Comparison of ENCODE assay signal across 8 cellular contexts in the genomic region with DNA sequence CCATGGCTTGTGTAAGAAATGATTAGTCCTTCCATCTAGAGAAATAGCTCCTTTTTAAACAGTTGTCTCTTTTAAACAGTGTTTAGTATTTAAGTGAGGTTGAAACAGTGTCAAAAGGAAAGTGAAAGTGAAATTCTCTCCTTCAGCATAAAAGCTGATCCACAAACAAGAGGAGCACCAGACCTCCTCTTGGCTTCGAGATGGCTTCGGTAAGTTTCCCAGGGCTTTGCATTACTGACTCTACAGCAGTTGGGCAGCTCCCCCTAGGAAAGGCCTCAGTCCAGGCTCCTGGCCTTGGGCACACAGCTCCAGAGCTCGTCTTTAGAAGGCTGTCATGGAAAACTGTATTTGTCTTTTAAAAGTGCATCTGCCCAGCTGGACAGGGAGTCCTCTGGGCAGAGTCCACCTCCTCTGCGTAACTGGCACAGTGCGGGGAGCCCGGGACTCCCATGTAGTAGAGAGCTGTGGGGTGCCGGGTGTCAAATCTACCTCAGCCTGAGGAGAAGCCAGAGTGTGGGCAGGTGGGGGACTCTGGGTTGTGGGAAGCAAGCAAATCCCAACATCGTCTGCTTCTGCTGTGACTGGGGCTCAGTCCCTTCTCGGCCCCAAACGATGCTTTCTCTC. TPM values are rescaled to one million over a fixed set of nuclear protein-coding genes. Genes with fewer than 3 reads are reported as not detected.
A peak's percentile ranks its signal among the peaks of the same experiment; 100 is the strongest.
DNase-seq lines count a peak whose midpoint lies in the region; ATAC-seq and TF ChIP-seq lines count a peak whose summit lies in the region.

A gene with protein sequence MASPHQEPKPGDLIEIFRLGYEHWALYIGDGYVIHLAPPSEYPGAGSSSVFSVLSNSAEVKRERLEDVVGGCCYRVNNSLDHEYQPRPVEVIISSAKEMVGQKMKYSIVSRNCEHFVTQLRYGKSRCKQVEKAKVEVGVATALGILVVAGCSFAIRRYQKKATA (plus strand): TSS at position 140 of the 624 bp plus-strand sequence. CDS start 61 bp downstream, at position 201.

- no peak for TF ChIP-seq EP300 in upper lobe of left lung (IDR thresholded peaks at IDR 0.05)

- intact Hi-C loops in Calu3 (cut with micrococcal nuclease; ENCODE audit: unreplicated experiment): no loop called here
- intact Hi-C loops in activated B cell treated with CpG ODN at 0.5 μM for 24 hours (cut with micrococcal nuclease): loop anchor here (2.0 kb wide), 1 partner anchor 30 kb away; no protein-coding TSS in a partner anchor

- H3K4me3 ChIP-seq in epithelial cell of proximal tubule (ENCODE audit: low read depth, low read length) (peak within 1 kb of the TSS; percentile 41), muscle layer of colon (ENCODE audit: low read depth in 1 of 2, low read length in 2 of 2) (peak within 1 kb of the TSS; percentile 64 to 81), upper lobe of left lung (peak within 1 kb of the TSS; percentile 26 to 55 (median 45))

- BruUV-seq in Calu3 (replicated peaks; lab: Mats Ljungman, UMichigan): TSS peak; percentile 58

- H3K27me3 Mint-ChIP-seq in Calu3 (ENCODE audit: unreplicated experiment) (no peaks in the 10 kb centered on the region), activated B cell treated with CpG ODN at 0.5 μM for 24 hours (peaks cover 3% of the 10 kb centered on the region)

- H3K36me3 ChIP-seq in muscle layer of colon (ENCODE audit: insufficient read depth, low read length) (peaks cover 7% of the 10 kb centered on the region), upper lobe of left lung (no peaks in the 10 kb centered on the region)

- no peaks in the 10 kb centered on the region for H3K27me3 ChIP-seq in muscle layer of colon (ENCODE audit: control insufficient read depth in 1 of 2, insufficient read depth in 2 of 2, low read length in 2 of 2)
- no peaks in the 10 kb centered on the region for H3K27me3 ChIP-seq in upper lobe of left lung

- H3K27ac ChIP-seq in muscle layer of colon (ENCODE audit: low read depth, low read length) (peak within 1 kb of the TSS; percentile 94), upper lobe of left lung (peak within 1 kb of the TSS; percentile 84 to 96 (median 92))

- H3K9ac ChIP-seq in muscle layer of colon (ENCODE audit: low read length): peak within 1 kb of the TSS; percentile 74

- peak in 1 of 4 donors; percentile 29 for TF ChIP-seq POLR2A in upper lobe of left lung (IDR thresholded peaks at IDR 0.05)

- H3K36me3 Mint-ChIP-seq in Calu3 (ENCODE audit: insufficient read depth, unreplicated experiment) (peaks cover 26% of the 10 kb centered on the region), activated B cell treated with CpG ODN at 0.5 μM for 24 hours (ENCODE audit: low read depth) (no peaks in the 10 kb centered on the region)

- peaks cover 28% of the 10 kb centered on the region for H3K4me1 ChIP-seq in muscle layer of colon (ENCODE audit: insufficient read depth, low read length)
- peaks cover 29 to 53% (median 38%) of the 10 kb centered on the region in 4 donors for H3K4me1 ChIP-seq in upper lobe of left lung

- DNase-seq in Calu3 (peak; percentile 29), HS-5 (ENCODE audit: low read depth) (peak; percentile 14), activated B cell treated with CpG ODN at 0.5 μM for 24 hours (peak; percentile 30), epithelial cell of proximal tubule (ENCODE audit: low read depth) (peak; percentile 43), upper lobe of left lung (peak in 1 of 2 donors; percentile 60)

- peaks cover 43% of the 10 kb centered on the region for H3K4me1 Mint-ChIP-seq in Calu3 (ENCODE audit: low read depth, unreplicated experiment)
- H3K4me1 Mint-ChIP-seq in activated B cell treated with CpG ODN at 0.5 μM for 24 hours: peaks cover 34% of the 10 kb centered on the region

- ATAC-seq in activated B cell treated with CpG ODN at 0.5 μM for 24 hours (ENCODE audit: low read depth) (peak; percentile 65), upper lobe of left lung (ENCODE audit: low FRiP score in 2 of 2) (peak; percentile 51 to 73), HG02642 (IDR thresholded peaks at IDR 0.05; ENCODE audit: poor library complexity, unreplicated experiment) (no peak), HG03457 (IDR thresholded peaks at IDR 0.05; ENCODE audit: unreplicated experiment) (no peak)

- H3K27ac Mint-ChIP-seq in Calu3 (ENCODE audit: unreplicated experiment): peak within 1 kb of the TSS; percentile 37
- peak within 1 kb of the TSS; percentile 59 for H3K27ac Mint-ChIP-seq in activated B cell treated with CpG ODN at 0.5 μM for 24 hours

- CTCF ChIA-PET in Calu3 (lab: Charles Lee): interaction anchor here (0.6 to 2.2 kb wide), 8 partner anchors 14 to 317 kb away, joined by 3 to 8 read pairs (median 5); no protein-coding TSS in a partner anchor
- CTCF ChIA-PET in activated B cell treated with CpG ODN at 0.5 μM for 24 hours (lab: Charles Lee): interaction anchor here (0.9 to 1.3 kb wide), 3 partner anchors 15 to 102 kb away, joined by 3 to 4 read pairs (median 3); no protein-coding TSS in a partner anchor

- H3K9me3 ChIP-seq in muscle layer of colon (ENCODE audit: low read length) (no peaks in the 10 kb centered on the region), upper lobe of left lung (no peaks in the 10 kb centered on the region)

- H3K4me3 Mint-ChIP-seq in Calu3 (ENCODE audit: low read depth, unreplicated experiment): peak within 1 kb of the TSS; percentile 71
- H3K4me3 Mint-ChIP-seq in activated B cell treated with CpG ODN at 0.5 μM for 24 hours: peak within 1 kb of the TSS; percentile 84

- TF ChIP-seq CTCF in Calu3 (IDR thresholded peaks at IDR 0.05; ENCODE audit: unreplicated experiment): no peak
- TF ChIP-seq CTCF in activated B cell treated with CpG ODN at 0.5 μM for 24 hours (IDR thresholded peaks at IDR 0.05): no peak
- no peak for TF ChIP-seq CTCF in epithelial cell of proximal tubule (conservative IDR thresholded peaks at IDR 0.05; ENCODE audit: low read depth, low read length)
- no peak for TF ChIP-seq CTCF in upper lobe of left lung (IDR thresholded peaks at IDR 0.05)

- POLR2A ChIA-PET in activated B cell treated with CpG ODN at 0.5 μM for 24 hours (lab: Charles Lee): no interaction called here

- H3K9me3 Mint-ChIP-seq in Calu3 (ENCODE audit: low read depth, unreplicated experiment) (no peaks in the 10 kb centered on the region), activated B cell treated with CpG ODN at 0.5 μM for 24 hours (no peaks in the 10 kb centered on the region)

- 0 to 6% methylated on average over 4 to 10 of the region's 10 CpGs for WGBS in upper lobe of left lung, 2 donors

RNA-seq across cellular contexts. Expression of the gene that starts here (rescaled TPM):
- 157 and 269 TPM in 2 replicates for total RNA-seq in Calu3 (2022)
- 3.9 and 4.7 TPM in 2 replicates for total RNA-seq in activated B cell treated with CpG ODN at 0.5 μM for 24 hours
- 31.7 and 32.7 TPM in 2 replicates for total RNA-seq in epithelial cell of proximal tubule
- total RNA-seq in upper lobe of left lung: 100 to 1,000 TPM in 5 of 6 donors, 10 to 100 TPM in 1; 91.1 to 272 (median 192) TPM

Comparison
In these comparisons a context has a peak if more than half of its experiments do, and no peak if none do; other contexts are left out.
1. ATAC-seq: peak in activated B cell treated with CpG ODN at 0.5 μM for 24 hours (single experiment) and upper lobe of left lung (2 of 2); none in HG02642 (single experiment) and HG03457 (single experiment).
2. Peak in every context shown above with its lines, with median percentiles within 50 percentile points of each other: H3K4me3 ChIP-seq.